Comparison of ENCODE assay signal across 8 cellular contexts in genomic region chr18:23585007-23585871, GRCh38. TPM values are rescaled to one million over a fixed set of nuclear protein-coding genes. Genes with fewer than 3 reads are reported as not detected.
A peak's percentile ranks its signal among the peaks of the same experiment; 100 is the strongest.
DNase-seq lines count a peak whose midpoint lies in the region; ATAC-seq, FAIRE-seq and TF ChIP-seq lines count a peak whose summit lies in the region.

No MANE protein-coding gene starts in this region.

- ATAC-seq in T-cell (replicated peaks in 1 of 4), result no peak
- ATAC-seq in naive B cell (ENCODE audit: low read depth in 2 of 2), result peak; percentile 12
- no peak for ATAC-seq in HG03378 (IDR thresholded peaks at IDR 0.05; ENCODE audit: unreplicated experiment)
- ATAC-seq in HG03039 (IDR thresholded peaks at IDR 0.05; ENCODE audit: unreplicated experiment), result no peak
- no peak for ATAC-seq in HG03520 (IDR thresholded peaks at IDR 0.05; ENCODE audit: unreplicated experiment)

- H3K27ac Mint-ChIP-seq in T-cell, result peak overlapping the region; percentile 68 to 90
- peak overlapping the region; percentile 80 for H3K27ac Mint-ChIP-seq in endothelial cell (ENCODE audit: unreplicated experiment)
- H3K27ac Mint-ChIP-seq in naive B cell, result peak overlapping the region; percentile 86 to 99 (median 96)

- peaks cover 15% of the 10 kb centered on the region for H3K27me3 ChIP-seq in AG04450 (ENCODE audit: control insufficient read depth, insufficient read depth, low read length)

- DNase-seq in AG04450 (ENCODE audit: low read depth, low spot score), result no peak
- DNase-seq in GM18507 (ENCODE audit: extremely low spot score, insufficient read length, low read depth), result no peak
- peak in 5 of 34 experiments; percentile 5 to 20 (median 8) for DNase-seq in T-cell
- peak; percentile 4 for DNase-seq in endothelial cell (ENCODE audit: low spot score)
- peak; percentile 49 for DNase-seq in naive B cell

- no peaks in the 10 kb centered on the region; the same call in 1 of the 2 replicates for H3K9me3 ChIP-seq in AG04450 (ENCODE audit: control insufficient read depth, insufficient read depth, low read length)

- H3K4me3 ChIP-seq in AG04450 (ENCODE audit: low read depth, low read length), result peak overlapping the region; percentile 90

- H3K27ac ChIP-seq in AG04450 (ENCODE audit: low read depth, low read length), result no peak overlapping the region

- CTCF ChIA-PET in AG04450 (lab: Charles Lee), result interaction anchor here (0.7 to 2.4 kb wide), 4 partner anchors 69 to 118 kb away, joined by 3 to 13 read pairs (median 4); no protein-coding TSS in a partner anchor
- CTCF ChIA-PET in T-cell (lab: Charles Lee), result interaction anchor here (0.5 to 1.7 kb wide), 13 partner anchors 45 to 454 kb away, joined by 3 to 8 read pairs (median 4); no protein-coding TSS in a partner anchor

- H3K27me3 Mint-ChIP-seq in T-cell (no peaks in the 10 kb centered on the region), endothelial cell (ENCODE audit: unreplicated experiment) (peaks cover 3% of the 10 kb centered on the region), naive B cell (no peaks in the 10 kb centered on the region)

- FAIRE-seq in GM18507 (lab: Jason Lieb, UNC), result peak; percentile 56

- no peaks in the 10 kb centered on the region for H3K9me3 Mint-ChIP-seq in T-cell
- no peaks in the 10 kb centered on the region for H3K9me3 Mint-ChIP-seq in endothelial cell (ENCODE audit: unreplicated experiment)
- H3K9me3 Mint-ChIP-seq in naive B cell, result no peaks in the 10 kb centered on the region

- TF ChIP-seq CTCF in AG04450 (IDR thresholded peaks at IDR 0.05; ENCODE audit: low read depth, low read length) (no peak), endothelial cell (IDR thresholded peaks at IDR 0.05; ENCODE audit: unreplicated experiment) (no peak)

- peaks cover 17% of the 10 kb centered on the region for H3K36me3 Mint-ChIP-seq in T-cell
- H3K36me3 Mint-ChIP-seq in endothelial cell (ENCODE audit: low read depth, unreplicated experiment), result no peaks in the 10 kb centered on the region
- no peaks in the 10 kb centered on the region for H3K36me3 Mint-ChIP-seq in naive B cell

- POLR2A ChIA-PET in AG04450 (lab: Yijun Ruan, JAX), result no interaction called here
- POLR2A ChIA-PET in T-cell (lab: Charles Lee), result interaction anchor here in 1 of 2 donors (0.6 kb wide), 2 partner anchors 53 to 555 kb away, joined by 3 to 4 read pairs; no protein-coding TSS in a partner anchor

- H3K4me1 Mint-ChIP-seq in T-cell (peaks cover 41 to 57% (median 51%) of the 10 kb centered on the region in 3 donors), endothelial cell (ENCODE audit: unreplicated experiment) (peaks cover 5% of the 10 kb centered on the region), naive B cell (peaks cover 20 to 41% (median 39%) of the 10 kb centered on the region in 3 donors)

- H3K4me3 Mint-ChIP-seq in T-cell, result peak overlapping the region; percentile 89 to 92 (median 91)
- H3K4me3 Mint-ChIP-seq in endothelial cell (ENCODE audit: unreplicated experiment), result peak overlapping the region; percentile 94
- H3K4me3 Mint-ChIP-seq in naive B cell, result peak overlapping the region; percentile 86 to 98 (median 95)

RNA-seq across cellular contexts. Expression of gene NPC1, which starts 1.1 kb away (rescaled TPM):
- polyA plus RNA-seq in AG04450 (2011; rRNA removed), result 10.8 and 11.3 TPM in 2 replicates
- 24.9 and 25.2 TPM in 2 replicates for polyA minus RNA-seq in AG04450 (2011; rRNA and poly(A)+ RNA removed)
- total RNA-seq in T-cell, result 10 to 100 TPM; 35.2 to 52.7 (median 39.4) TPM
- total RNA-seq in endothelial cell (ENCODE audit: unreplicated experiment), result 24.1 TPM
- polyA plus RNA-seq in naive B cell (ENCODE audit: low read depth in 6 of 6), result 10 to 100 TPM in 3 of 6 donors, 1 to 10 TPM in 3; 8.5 to 17.9 (median 10.8) TPM

Comparison
In these comparisons a context has a peak if more than half of its experiments do, and no peak if none do; other contexts are left out.
1. DNase-seq: peak in endothelial cell (single experiment) and naive B cell (single experiment); none in AG04450 (single experiment) and GM18507 (single experiment).
2. ATAC-seq: peak in naive B cell (2 of 2); none in T-cell (0 of 4), HG03378 (single experiment), HG03039 (single experiment) and HG03520 (single experiment).
3. Peak in every context shown above with its lines, with median percentiles within 50 percentile points of each other: H3K27ac Mint-ChIP-seq and H3K4me3 Mint-ChIP-seq.